Comparison of ENCODE assay signal across 1 cellular context in the genomic region with DNA sequence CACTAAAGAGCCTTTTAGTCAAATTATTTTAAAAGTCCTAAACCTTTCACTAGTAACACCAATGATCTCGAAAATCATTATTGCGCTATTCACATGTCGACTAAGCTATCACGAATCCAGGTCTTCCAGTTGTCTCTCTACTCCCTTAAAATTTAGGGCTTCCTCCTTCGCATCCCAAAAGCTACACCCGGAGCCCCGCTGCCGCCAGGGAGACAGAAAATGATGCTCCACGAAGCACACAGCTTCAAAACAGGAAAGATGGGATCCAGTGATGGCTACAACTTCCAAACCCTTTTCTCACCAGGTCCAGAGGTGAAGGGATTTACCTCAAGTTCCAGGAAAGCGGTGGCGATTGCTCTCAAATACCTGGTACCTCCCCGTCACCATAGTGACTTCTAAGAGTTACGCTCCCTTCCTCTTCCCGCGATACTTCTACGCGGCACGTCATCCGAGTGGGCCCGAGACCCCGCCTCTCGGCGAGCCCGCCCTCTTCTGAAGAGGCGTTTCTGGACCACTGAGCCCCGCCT.
TF ChIP-seq lines count a peak whose summit lies in the region.

A gene (minus strand): TSS at position 406 of the 527 bp plus-strand sequence. CDS start 14,625 bp downstream, outside the sequence.

TF ChIP-seq in GM12878, 131 proteins besides CTCF, POLR2A, EP300 and RAD21 (continued from another document):
- TF ChIP-seq CHD2 (IDR thresholded peaks at IDR 0.05; ENCODE audit: borderline replicate concordance, low read depth, low read length) (peak; percentile 99), PAX5 (IDR thresholded peaks at IDR 0.05; ENCODE audit: borderline replicate concordance, low read depth, low read length) (peak; percentile 78), ATF7 (IDR thresholded peaks at IDR 0.05; ENCODE audit: low read depth) (peak; percentile 82), RCOR1 (conservative IDR thresholded peaks at IDR 0.05; ENCODE audit: low read depth, low read length) (peak; percentile 95; the same call in 1 of the 2 replicates)
TF ChIP-seq in GM12878: peak in this region for 16.
